Comparison of ENCODE assay signal across 14 cellular contexts in genomic region chr11:27357250-27357649, GRCh38. TPM values are rescaled to one million over a fixed set of nuclear protein-coding genes. Genes with fewer than 3 reads are reported as not detected.
A peak's percentile ranks its signal among the peaks of the same experiment; 100 is the strongest.
DNase-seq lines count a peak whose midpoint lies in the region; ATAC-seq lines count a peak whose summit lies in the region.
"Had no signal": no experiment of that assay in that cellular context is flagged by ENCODE, and none has a peak within 500 bp of the region (broad histone marks: within the 10 kb centered on the region; RNA-seq: fewer than 3 reads in every experiment).

No MANE protein-coding gene starts in this region.

- ATAC-seq in left lobe of liver (peak; percentile 52), GM19397 (IDR thresholded peaks at IDR 0.05; ENCODE audit: unreplicated experiment) (no peak), GM21447 (IDR thresholded peaks at IDR 0.05; ENCODE audit: unreplicated experiment) (no peak)

- peak; percentile 19 for DNase-seq in DMS153 (lab: John Stamatoyannopoulos, UW)
- peak; percentile 69 for DNase-seq in NCI-H1105 treated with DMSO at 0.1 percent for 48 hours (lab: John Stamatoyannopoulos, UW)
- DNase-seq in NCI-H345 treated with DMSO at 0.1 percent for 48 hours (lab: John Stamatoyannopoulos, UW; ENCODE audit: unreplicated experiment): peak; percentile 35
- no peak for DNase-seq in left lobe of liver (ENCODE audit: low spot score)
- DNase-seq in HUDEP-2 (lab: John Stamatoyannopoulos, UW; ENCODE audit: unreplicated experiment in 76 of 76): no peak
- DNase-seq in NK-92 (lab: John Stamatoyannopoulos, UW; ENCODE audit: unreplicated experiment): no peak
- DNase-seq: activated CD4-positive, alpha-beta T cell treated with anti-CD3 and anti-CD28 coated beads, Interleukin-2, amount 10 ng/mL, durations not matched to agents 24 days and 14 days; activated CD8-positive, alpha-beta memory T cell treated with anti-CD3 and anti-CD28 coated beads, Interleukin-2, amount 50 U/mL, for 4 hours; activated gamma-delta T cell; CD4-positive, CD25-positive, alpha-beta regulatory T cell; midbrain; NCI-H526 had no signal

RNA-seq across cellular contexts. Expression of gene CCDC34, which starts 5.8 kb away (rescaled TPM):
- total RNA-seq in left lobe of liver: 2.0 TPM

Comparison
In these comparisons a context has a peak if more than half of its experiments do, and no peak if none do; other contexts are left out.
1. DNase-seq: peak in DMS153 (single experiment), NCI-H1105 treated with DMSO at 0.1 percent for 48 hours (single experiment) and NCI-H345 treated with DMSO at 0.1 percent for 48 hours (single experiment); none in left lobe of liver (single experiment), HUDEP-2 (0 of 76) and NK-92 (single experiment).